Comparison of ENCODE assay signal across 22 cellular contexts in the genomic region with DNA sequence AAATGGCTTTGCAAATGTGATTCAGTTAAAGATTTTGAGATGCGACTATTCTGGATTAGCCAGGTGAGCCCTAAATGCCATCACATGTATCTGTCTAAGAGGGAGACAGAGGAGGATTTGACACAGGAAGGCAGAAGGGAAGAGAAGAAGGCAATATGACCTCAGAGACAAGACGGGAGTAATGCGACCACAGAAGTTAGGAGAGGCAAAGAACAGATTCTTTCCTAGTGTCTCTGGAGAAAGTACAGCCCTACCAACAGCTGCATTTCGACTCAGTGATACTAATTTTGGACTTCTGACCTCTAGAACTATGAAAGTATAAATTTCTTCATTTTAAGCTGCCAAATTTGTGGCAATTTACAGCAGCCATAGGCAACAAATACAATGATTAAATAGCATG. TPM values are rescaled to one million over a fixed set of nuclear protein-coding genes. Genes with fewer than 3 reads are reported as not detected.
DNase-seq lines count a peak whose midpoint lies in the region; ATAC-seq and TF ChIP-seq lines count a peak whose summit lies in the region.
"Had no signal": no experiment of that assay in that cellular context is flagged by ENCODE, and none has a peak within 500 bp of the region (broad histone marks: within the 10 kb centered on the region; RNA-seq: fewer than 3 reads in every experiment).

No MANE protein-coding gene starts in this region.

- in situ Hi-C loops in mammary epithelial cell (cut with MboI; ENCODE audit: low sequenced_read_pairs in 2 of 2), result no loop called here

- H3K4me3 Mint-ChIP-seq in activated naive CD8-positive, alpha-beta T cell treated with anti-CD3 and anti-CD28 coated beads, Interleukin-2, amount 50 U/mL, for 24 hours, result no peak overlapping the region
- H3K4me3 Mint-ChIP-seq: CD14-positive monocyte; CD4-positive, alpha-beta T cell had no signal

- H3K27me3 ChIP-seq in mammary epithelial cell (ENCODE audit: insufficient read depth, low read length), result no peaks in the 10 kb centered on the region
- no peaks in the 10 kb centered on the region for H3K27me3 ChIP-seq in breast epithelium
- no peaks in the 10 kb centered on the region for H3K27me3 ChIP-seq in osteoblast (ENCODE audit: insufficient read depth, low read length)
- H3K27me3 ChIP-seq: BLaER1 treated with 17β-estradiol and CSF1 and Interleukin-3, amounts not matched to agents 10 nM and 100 nM had no signal

- intact Hi-C loops in mammary epithelial cell (cut with micrococcal nuclease) (no loop called here), breast epithelium (cut with DNase I; ENCODE audit: low total_unique reads) (no loop called here)

- H3K9ac ChIP-seq in mammary epithelial cell (ENCODE audit: insufficient read depth, low read length), result no peak overlapping the region
- H3K9ac ChIP-seq: BLaER1 treated with 17β-estradiol and CSF1 and Interleukin-3, amounts not matched to agents 10 nM and 100 nM had no signal

- TF ChIP-seq CTCF in mammary epithelial cell (conservative IDR thresholded peaks at IDR 0.05 in 1 of 2, IDR thresholded peaks at IDR 0.05 in 1 of 2; ENCODE audit: extremely low read depth in 1 of 2, insufficient read depth in 1 of 2, low read depth in 1 of 2, low read length in 2 of 2) (no peak), breast epithelium (IDR thresholded peaks at IDR 0.05) (no peak), osteoblast (IDR thresholded peaks at IDR 0.05; ENCODE audit: extremely low read depth, low read depth, low read length) (no peak)

- H3K4me1 ChIP-seq in mammary epithelial cell (ENCODE audit: insufficient read depth, low read length), result peaks cover 6% of the 10 kb centered on the region
- no peaks in the 10 kb centered on the region for H3K4me1 ChIP-seq in breast epithelium
- no peaks in the 10 kb centered on the region for H3K4me1 ChIP-seq in osteoblast (ENCODE audit: insufficient read depth, low read length)
- H3K4me1 ChIP-seq: BE2C; BLaER1 treated with 17β-estradiol and CSF1 and Interleukin-3, amounts not matched to agents 10 nM and 100 nM had no signal

- H3K27ac Mint-ChIP-seq in activated naive CD8-positive, alpha-beta T cell treated with anti-CD3 and anti-CD28 coated beads, Interleukin-2, amount 50 U/mL, for 24 hours, result no peak overlapping the region
- H3K27ac Mint-ChIP-seq: CD14-positive monocyte; CD4-positive, alpha-beta T cell; CD8-positive, alpha-beta memory T cell had no signal

- no peak for TF ChIP-seq POLR2A in breast epithelium (IDR thresholded peaks at IDR 0.05)

- BruUV-seq in mammary epithelial cell (replicated peaks; lab: Mats Ljungman, UMichigan), result no TSS peak

- WGBS in mammary epithelial cell (ENCODE audit: low coverage, missing lambda C conversion rate), result 70% methylated on average over 4 of the region's 4 CpGs

- dilution Hi-C loops in mammary epithelial cell (cut with HindIII; ENCODE audit: low sequenced_read_pairs), result no loop called here

- CTCF ChIA-PET in mammary epithelial cell (lab: Charles Lee; ENCODE audit: low non-redundant PET), result no interaction called here

- no peaks in the 10 kb centered on the region for H3K36me3 Mint-ChIP-seq in activated naive CD8-positive, alpha-beta T cell treated with anti-CD3 and anti-CD28 coated beads, Interleukin-2, amount 50 U/mL, for 24 hours (ENCODE audit: low read depth)
- H3K36me3 Mint-ChIP-seq: CD14-positive monocyte; CD8-positive, alpha-beta memory T cell had no signal

- ATAC-seq in GM18861 (IDR thresholded peaks at IDR 0.05; ENCODE audit: unreplicated experiment), result no peak
- ATAC-seq in activated naive CD8-positive, alpha-beta T cell treated with anti-CD3 and anti-CD28 coated beads, Interleukin-2, amount 50 U/mL, for 24 hours, result no peak
- ATAC-seq: GM12878 had no signal

- H2AFZ ChIP-seq in mammary epithelial cell (ENCODE audit: low read depth, low read length) (peak overlapping the region; percentile 71), osteoblast (ENCODE audit: low read length) (peak overlapping the region; percentile 56)

- DNase-seq in mammary epithelial cell, result no peak
- DNase-seq in breast epithelium (ENCODE audit: low spot score in 2 of 2), result no peak
- DNase-seq in myocyte (ENCODE audit: low read depth), result peak; percentile 92
- no peak for DNase-seq in osteoblast (ENCODE audit: insufficient read length, low spot score, missing footprints)
- DNase-seq in SW480 (ENCODE audit: low spot score), result no peak
- DNase-seq in activated naive CD8-positive, alpha-beta T cell treated with anti-CD3 and anti-CD28 coated beads, Interleukin-2, amount 50 U/mL, for 24 hours, result no peak
- DNase-seq: AML-193; BE2C; CD4-positive, alpha-beta T cell; CD8-positive, alpha-beta memory T cell; DMS 273 treated with DMSO at 0.1 percent for 48 hours; DMS79; EL; GDM1; GOT3; H7; HCEC 1CT had no signal

- H3K9me3 Mint-ChIP-seq in activated naive CD8-positive, alpha-beta T cell treated with anti-CD3 and anti-CD28 coated beads, Interleukin-2, amount 50 U/mL, for 24 hours, result peaks cover 3% of the 10 kb centered on the region
- H3K9me3 Mint-ChIP-seq: CD4-positive, alpha-beta T cell had no signal

- H3K4me1 Mint-ChIP-seq in activated naive CD8-positive, alpha-beta T cell treated with anti-CD3 and anti-CD28 coated beads, Interleukin-2, amount 50 U/mL, for 24 hours, result no peaks in the 10 kb centered on the region
- H3K4me1 Mint-ChIP-seq: CD14-positive monocyte; CD8-positive, alpha-beta memory T cell had no signal

- no peak overlapping the region for H3K27ac ChIP-seq in mammary epithelial cell (ENCODE audit: insufficient read depth, low read depth, low read length)
- H3K27ac ChIP-seq in breast epithelium, result no peak overlapping the region
- H3K27ac ChIP-seq in osteoblast (ENCODE audit: low read depth, low read length), result no peak overlapping the region
- H3K27ac ChIP-seq: 22Rv1; BLaER1 treated with 17β-estradiol and CSF1 and Interleukin-3, amounts not matched to agents 10 nM and 100 nM had no signal

- H3K4me2 ChIP-seq in mammary epithelial cell (ENCODE audit: insufficient read depth, low read depth, low read length) (no peak overlapping the region), osteoblast (ENCODE audit: insufficient read depth, low read length) (no peak overlapping the region)
- H3K4me2 ChIP-seq: BLaER1 treated with 17β-estradiol and CSF1 and Interleukin-3, amounts not matched to agents 10 nM and 100 nM had no signal

- no peaks in the 10 kb centered on the region for H4K20me1 ChIP-seq in mammary epithelial cell (ENCODE audit: insufficient read depth, low read length)
- H4K20me1 ChIP-seq in osteoblast (ENCODE audit: insufficient read depth, low read length), result no peaks in the 10 kb centered on the region
- H4K20me1 ChIP-seq: BLaER1 treated with 17β-estradiol and CSF1 and Interleukin-3, amounts not matched to agents 10 nM and 100 nM had no signal

- H3K9me3 ChIP-seq in mammary epithelial cell (replicated peaks; ENCODE audit: insufficient read depth, low read length), result no peaks in the 10 kb centered on the region
- no peaks in the 10 kb centered on the region for H3K9me3 ChIP-seq in breast epithelium
- H3K9me3 ChIP-seq in osteoblast (ENCODE audit: low read depth, low read length), result no peaks in the 10 kb centered on the region
- H3K9me3 ChIP-seq: BE2C had no signal

- H3K27me3 Mint-ChIP-seq in activated naive CD8-positive, alpha-beta T cell treated with anti-CD3 and anti-CD28 coated beads, Interleukin-2, amount 50 U/mL, for 24 hours, result peaks cover 6% of the 10 kb centered on the region

- H3K4me3 ChIP-seq in mammary epithelial cell (replicated peaks in 1 of 3; ENCODE audit: insufficient read depth in 1 of 3, low read depth in 2 of 3, low read length in 3 of 3) (no peak overlapping the region), breast epithelium (no peak overlapping the region), osteoblast (ENCODE audit: insufficient read depth, low read length) (no peak overlapping the region)
- H3K4me3 ChIP-seq: BLaER1 treated with 17β-estradiol and CSF1 and Interleukin-3, amounts not matched to agents 10 nM and 100 nM; GM12878 had no signal

- no peaks in the 10 kb centered on the region for H3K79me2 ChIP-seq in mammary epithelial cell (ENCODE audit: insufficient read depth, low read length)
- H3K79me2 ChIP-seq in osteoblast (ENCODE audit: insufficient read depth, low read length), result no peaks in the 10 kb centered on the region

- H3K36me3 ChIP-seq in mammary epithelial cell (ENCODE audit: insufficient read depth, low read length) (no peaks in the 10 kb centered on the region), breast epithelium (no peaks in the 10 kb centered on the region), osteoblast (ENCODE audit: insufficient read depth, low read length) (no peaks in the 10 kb centered on the region)
- H3K36me3 ChIP-seq: BE2C; BLaER1 treated with 17β-estradiol and CSF1 and Interleukin-3, amounts not matched to agents 10 nM and 100 nM had no signal

RNA-seq across cellular contexts. Expression of a gene that starts 24.2 kb away (rescaled TPM):
- total RNA-seq in mammary epithelial cell (100 to 1,000 TPM; 115 to 269 TPM), breast epithelium (100 to 1,000 TPM in 1 of 3 donors, 10 to 100 TPM in 2; 27.2 to 266 (median 81.3) TPM), myocyte (55.3 and 97.1 TPM in 2 replicates), osteoblast (22.7 and 35.5 TPM in 2 replicates)
- 171 TPM for polyA plus RNA-seq in mammary epithelial cell
- polyA minus RNA-seq in mammary epithelial cell, result 86.8 TPM
- 36.8 TPM for polyA plus RNA-seq in myocyte (2012)
- total RNA-seq: CD4-positive, alpha-beta T cell; CD8-positive, alpha-beta memory T cell had no signal
- polyA plus RNA-seq: CD14-positive monocyte had no signal
